32 cellular contexts compared by ENCODE assay signal in the genomic region with DNA sequence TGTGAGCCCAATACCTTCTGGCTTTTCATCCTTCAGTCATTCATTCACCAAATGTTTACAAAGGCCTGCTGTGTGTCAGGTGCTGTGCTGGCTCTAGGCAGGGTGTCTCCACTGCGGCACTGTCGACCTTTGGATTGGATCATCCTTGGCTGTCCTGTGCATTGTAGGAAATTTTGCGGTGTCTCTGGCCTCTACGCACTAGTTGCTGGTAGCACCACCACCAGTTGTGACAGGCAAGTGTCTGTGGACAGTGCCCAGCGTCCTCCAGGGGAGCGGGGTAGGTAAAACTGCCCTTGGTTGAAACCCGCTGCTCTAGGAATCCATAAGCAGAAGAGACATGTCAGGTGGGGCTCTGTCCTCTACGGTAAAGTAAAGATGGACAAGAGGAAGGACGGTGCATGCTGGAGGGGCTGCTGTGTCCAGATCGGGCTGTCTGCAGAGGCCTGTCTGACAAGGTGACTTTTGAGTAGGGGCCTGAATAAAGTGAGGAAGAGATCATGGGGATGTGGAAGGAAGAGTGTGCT.
"Had no signal": no experiment of that assay in that cellular context is flagged by ENCODE, and none has a peak within 500 bp of the region (broad histone marks: within the 10 kb centered on the region; RNA-seq: fewer than 3 reads in every experiment).

No MANE protein-coding gene starts in this region.

- DNase-seq: activated CD4-positive, alpha-beta memory T cell treated with anti-CD3 and anti-CD28 coated beads, Interleukin-2, amount 10 ng/mL, durations not matched to agents 7 days and 5 days; activated CD4-positive, alpha-beta T cell treated with anti-CD3 and anti-CD28 coated beads for 1 hour; activated CD4-positive, alpha-beta T cell treated with anti-CD3 and anti-CD28 coated beads for 48 hours; activated CD4-positive, CD25-positive, alpha-beta regulatory T cell; activated CD8-positive, alpha-beta memory T cell treated with anti-CD3 and anti-CD28 coated beads for 24 hours; activated CD8-positive, alpha-beta memory T cell treated with anti-CD3 and anti-CD28 coated beads, Interleukin-2, amount 10 ng/mL, durations not matched to agents 7 days and 5 days; activated CD8-positive, alpha-beta memory T cell treated with anti-CD3 and anti-CD28 coated beads, Interleukin-2, amount 50 U/mL, for 48 hours; activated effector memory CD4-positive, alpha-beta T cell treated with Interleukin-2 at 50 U/mL for 16 hours; activated naive CD4-positive, alpha-beta T cell treated with anti-CD3 and anti-CD28 coated beads, Interleukin-2, amount 10 ng/mL, durations not matched to agents 7 days and 5 days; activated naive CD8-positive, alpha-beta T cell treated with anti-CD3 and anti-CD28 coated beads, Interleukin-2, amount 50 U/mL, for 24 hours; activated T-cell treated with anti-CD3 and anti-CD28 coated beads, Interleukin-2, amount 50 U/mL, for 48 hours; anterior cingulate cortex; brain microvascular endothelial cell; Kasumi-1; KBM-7; MG63; NCI-H1048; NCI-H1105 treated with DMSO at 0.1 percent for 48 hours; NCI-H1436; NCI-H1694 treated with DMSO at 0.1 percent for 48 hours; NCI-H2029; NCI-H345; PC-9; SIG-M5; T-cell; T-helper 17 cell; T1000 had no signal

- H3K27ac ChIP-seq: brain microvascular endothelial cell, PC-9, RWPE1 had no signal

- H3K27me3 Mint-ChIP-seq: activated CD4-positive, alpha-beta memory T cell treated with anti-CD3 and anti-CD28 coated beads, Interleukin-2, amount 10 ng/mL, durations not matched to agents 7 days and 5 days; activated CD8-positive, alpha-beta memory T cell treated with anti-CD3 and anti-CD28 coated beads, Interleukin-2, amount 10 ng/mL, durations not matched to agents 7 days and 5 days; activated naive CD4-positive, alpha-beta T cell treated with anti-CD3 and anti-CD28 coated beads, Interleukin-2, amount 10 ng/mL, durations not matched to agents 7 days and 5 days; activated naive CD8-positive, alpha-beta T cell; activated naive CD8-positive, alpha-beta T cell treated with anti-CD3 and anti-CD28 coated beads, Interleukin-2, amount 50 U/mL, for 24 hours; T-cell; T-helper 17 cell had no signal

- H3K4me2 ChIP-seq: PC-9 had no signal

- H3K9me3 Mint-ChIP-seq: activated CD4-positive, alpha-beta memory T cell treated with anti-CD3 and anti-CD28 coated beads, Interleukin-2, amount 10 ng/mL, durations not matched to agents 7 days and 5 days; activated naive CD8-positive, alpha-beta T cell treated with anti-CD3 and anti-CD28 coated beads, Interleukin-2, amount 50 U/mL, for 24 hours; T-cell had no signal

- H3K36me3 ChIP-seq: brain microvascular endothelial cell, MG63, WERI-Rb-1 had no signal

- H3K36me3 Mint-ChIP-seq: activated CD8-positive, alpha-beta memory T cell treated with anti-CD3 and anti-CD28 coated beads, Interleukin-2, amount 10 ng/mL, durations not matched to agents 7 days and 5 days; activated naive CD4-positive, alpha-beta T cell treated with anti-CD3 and anti-CD28 coated beads, Interleukin-2, amount 10 ng/mL, durations not matched to agents 7 days and 5 days had no signal

- H3K27me3 ChIP-seq: brain microvascular endothelial cell, MG63 had no signal

- ATAC-seq: activated CD8-positive, alpha-beta memory T cell treated with anti-CD3 and anti-CD28 coated beads, Interleukin-2, amount 10 ng/mL, durations not matched to agents 7 days and 5 days; activated naive CD8-positive, alpha-beta T cell treated with anti-CD3 and anti-CD28 coated beads, Interleukin-2, amount 50 U/mL, for 24 hours; Right ventricle myocardium inferior; SK-N-SH treated with all-trans-retinoic acid at 6 μM for 48 hours; T-cell; T-helper 17 cell had no signal

- H3K4me3 Mint-ChIP-seq: activated CD4-positive, alpha-beta memory T cell treated with anti-CD3 and anti-CD28 coated beads, Interleukin-2, amount 10 ng/mL, durations not matched to agents 7 days and 5 days; activated CD8-positive, alpha-beta memory T cell treated with anti-CD3 and anti-CD28 coated beads, Interleukin-2, amount 10 ng/mL, durations not matched to agents 7 days and 5 days; activated naive CD4-positive, alpha-beta T cell treated with anti-CD3 and anti-CD28 coated beads, Interleukin-2, amount 10 ng/mL, durations not matched to agents 7 days and 5 days; activated naive CD8-positive, alpha-beta T cell; activated naive CD8-positive, alpha-beta T cell treated with anti-CD3 and anti-CD28 coated beads, Interleukin-2, amount 50 U/mL, for 24 hours; T-cell; T-helper 17 cell had no signal

- H3K27ac Mint-ChIP-seq: activated CD4-positive, alpha-beta memory T cell treated with anti-CD3 and anti-CD28 coated beads, Interleukin-2, amount 10 ng/mL, durations not matched to agents 7 days and 5 days; activated CD8-positive, alpha-beta memory T cell treated with anti-CD3 and anti-CD28 coated beads, Interleukin-2, amount 10 ng/mL, durations not matched to agents 7 days and 5 days; activated naive CD4-positive, alpha-beta T cell treated with anti-CD3 and anti-CD28 coated beads, Interleukin-2, amount 10 ng/mL, durations not matched to agents 7 days and 5 days; activated naive CD8-positive, alpha-beta T cell; activated naive CD8-positive, alpha-beta T cell treated with anti-CD3 and anti-CD28 coated beads, Interleukin-2, amount 50 U/mL, for 24 hours; T-cell; T-helper 17 cell had no signal

- H2AFZ ChIP-seq: PC-9 had no signal

- H3K4me3 ChIP-seq: MG63, PC-9 had no signal

- H3K9me3 ChIP-seq: MG63 had no signal
